ENCODE assay signal across 1 cellular context in genomic region chr4:101415962-101416361, GRCh38.
TF ChIP-seq lines count a peak whose summit lies in the region.

No MANE protein-coding gene starts in this region.

TF ChIP-seq in GM12891, 5 proteins besides CTCF, POLR2A, EP300 and RAD21 (continued from another document):
- TF ChIP-seq POLR2AphosphoS5 (IDR thresholded peaks at IDR 0.05; ENCODE audit: low read depth, low read length) (no peak), PAX5 (IDR thresholded peaks at IDR 0.05; ENCODE audit: insufficient read depth, low read length, severe bottlenecking) (no peak)
TF ChIP-seq in GM12891: peak in this region for 0.
